12 cellular contexts compared by ENCODE assay signal in the genomic region with DNA sequence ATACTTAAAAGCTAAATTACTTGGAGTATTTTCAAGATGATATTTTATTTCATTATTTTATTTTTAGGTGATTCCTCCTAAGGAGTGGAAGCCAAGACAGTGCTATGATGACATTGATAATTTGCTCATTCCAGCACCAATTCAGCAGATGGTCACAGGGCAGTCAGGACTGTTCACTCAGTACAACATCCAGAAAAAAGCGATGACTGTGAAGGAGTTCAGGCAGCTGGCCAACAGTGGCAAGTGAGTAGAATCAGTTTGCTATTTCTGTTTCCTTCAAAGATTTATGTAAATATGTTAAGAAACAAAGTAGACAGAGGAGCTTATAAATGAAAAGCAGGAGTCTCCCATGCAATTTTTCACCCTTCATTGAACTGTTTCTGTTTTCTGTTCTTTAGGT. TPM values are rescaled to one million over a fixed set of nuclear protein-coding genes. Genes with fewer than 3 reads are reported as not detected.
A peak's percentile ranks its signal among the peaks of the same experiment; 100 is the strongest.
DNase-seq lines count a peak whose midpoint lies in the region; ATAC-seq and TF ChIP-seq lines count a peak whose summit lies in the region.
"Had no signal": no experiment of that assay in that cellular context is flagged by ENCODE, and none has a peak within 500 bp of the region (broad histone marks: within the 10 kb centered on the region; RNA-seq: fewer than 3 reads in every experiment).

No MANE protein-coding gene starts in this region.

- peaks cover 6% of the 10 kb centered on the region; the same call in 1 of the 2 replicates for H3K4me1 Mint-ChIP-seq in HFFc6 (ENCODE audit: low read depth)
- H3K4me1 Mint-ChIP-seq in MCF 10A (ENCODE audit: insufficient read depth, unreplicated experiment) = no peaks in the 10 kb centered on the region
- no peaks in the 10 kb centered on the region for H3K4me1 Mint-ChIP-seq in activated CD8-positive, alpha-beta memory T cell treated with anti-CD3 and anti-CD28 coated beads, Interleukin-2, amount 10 ng/mL, durations not matched to agents 7 days and 5 days
- H3K4me1 Mint-ChIP-seq: activated CD4-positive, alpha-beta T cell treated with anti-CD3 and anti-CD28 coated beads, Interleukin-2, amount 10 ng/mL, durations not matched to agents 7 days and 5 days; activated naive CD4-positive, alpha-beta T cell treated with anti-CD3 and anti-CD28 coated beads, Interleukin-2, amount 10 ng/mL, durations not matched to agents 7 days and 5 days had no signal

- intact Hi-C loops in MCF 10A (cut with micrococcal nuclease) = no loop called here

- H3K4me3 Mint-ChIP-seq in HFFc6 (no peak overlapping the region), MCF 10A (ENCODE audit: unreplicated experiment) (no peak overlapping the region)
- H3K4me3 Mint-ChIP-seq in activated CD8-positive, alpha-beta memory T cell treated with anti-CD3 and anti-CD28 coated beads, Interleukin-2, amount 10 ng/mL, durations not matched to agents 7 days and 5 days = no peak overlapping the region
- H3K4me3 Mint-ChIP-seq: activated CD4-positive, alpha-beta T cell treated with anti-CD3 and anti-CD28 coated beads, Interleukin-2, amount 10 ng/mL, durations not matched to agents 7 days and 5 days; activated naive CD4-positive, alpha-beta T cell treated with anti-CD3 and anti-CD28 coated beads, Interleukin-2, amount 10 ng/mL, durations not matched to agents 7 days and 5 days had no signal

- H3K36me3 Mint-ChIP-seq in HFFc6 (ENCODE audit: low read depth) = no peaks in the 10 kb centered on the region
- H3K36me3 Mint-ChIP-seq in MCF 10A (ENCODE audit: insufficient read depth, unreplicated experiment) = peaks cover 19% of the 10 kb centered on the region
- peaks cover 19% of the 10 kb centered on the region for H3K36me3 Mint-ChIP-seq in activated CD8-positive, alpha-beta memory T cell treated with anti-CD3 and anti-CD28 coated beads, Interleukin-2, amount 10 ng/mL, durations not matched to agents 7 days and 5 days

- H3K4me3 ChIP-seq in astrocyte of the cerebellum (ENCODE audit: low read depth, low read length) (no peak overlapping the region), HAP-1 (no peak overlapping the region)
- H3K4me3 ChIP-seq: SJSA1 had no signal

- TF ChIP-seq CTCF in HFFc6 (IDR thresholded peaks at IDR 0.05) = no peak
- no peak for TF ChIP-seq CTCF in astrocyte of the cerebellum (IDR thresholded peaks at IDR 0.05; ENCODE audit: low read depth, low read length, missing control alignments)
- TF ChIP-seq CTCF in MCF 10A (IDR thresholded peaks at IDR 0.05; ENCODE audit: unreplicated experiment) = no peak

- no peak for ATAC-seq in activated CD8-positive, alpha-beta memory T cell treated with anti-CD3 and anti-CD28 coated beads, Interleukin-2, amount 10 ng/mL, durations not matched to agents 7 days and 5 days

- in situ Hi-C loops in astrocyte of the cerebellum (cut with HindIII; ENCODE audit: low sequenced_read_pairs) = no loop called here
- in situ Hi-C loops in HAP-1 (cut with MboI; ENCODE audit: low sequenced_read_pairs) = no loop called here

- POLR2A ChIA-PET in MCF 10A (lab: Yijun Ruan, JAX) = no interaction called here

- no peaks in the 10 kb centered on the region for H3K27me3 ChIP-seq in HAP-1 (ENCODE audit: low read depth)
- H3K27me3 ChIP-seq: SJSA1 had no signal

- BruUV-seq in MCF 10A (replicated peaks; lab: Mats Ljungman, UMichigan) = no TSS peak

- no peaks in the 10 kb centered on the region for H3K9me3 ChIP-seq in HAP-1
- H3K9me3 ChIP-seq: SJSA1 had no signal

- CTCF ChIA-PET in MCF 10A (lab: Yijun Ruan, JAX) = interaction anchor here (0.8 to 1.3 kb wide), 2 partner anchors 22 to 40 kb away, joined by 3 to 4 read pairs; no protein-coding TSS in a partner anchor
- CTCF ChIA-PET in activated CD8-positive, alpha-beta memory T cell treated with anti-CD3 and anti-CD28 coated beads, Interleukin-2, amount 10 ng/mL, durations not matched to agents 7 days and 5 days (lab: Charles Lee) = no interaction called here

- H3K4me1 ChIP-seq in HAP-1 = no peaks in the 10 kb centered on the region
- H3K4me1 ChIP-seq: SJSA1 had no signal

- H3K36me3 ChIP-seq in HAP-1 (replicated peaks) = peaks cover 4% of the 10 kb centered on the region
- H3K36me3 ChIP-seq: SJSA1 had no signal

- no peaks in the 10 kb centered on the region for H3K9me3 Mint-ChIP-seq in HFFc6
- H3K9me3 Mint-ChIP-seq in MCF 10A (ENCODE audit: unreplicated experiment) = no peaks in the 10 kb centered on the region
- H3K9me3 Mint-ChIP-seq in activated CD8-positive, alpha-beta memory T cell treated with anti-CD3 and anti-CD28 coated beads, Interleukin-2, amount 10 ng/mL, durations not matched to agents 7 days and 5 days (ENCODE audit: low read depth) = no peaks in the 10 kb centered on the region
- H3K9me3 Mint-ChIP-seq: activated CD4-positive, alpha-beta T cell treated with anti-CD3 and anti-CD28 coated beads, Interleukin-2, amount 10 ng/mL, durations not matched to agents 7 days and 5 days; activated naive CD4-positive, alpha-beta T cell treated with anti-CD3 and anti-CD28 coated beads, Interleukin-2, amount 10 ng/mL, durations not matched to agents 7 days and 5 days had no signal

- H3K27ac Mint-ChIP-seq in HFFc6 = no peak overlapping the region
- H3K27ac Mint-ChIP-seq in MCF 10A (ENCODE audit: low read depth, unreplicated experiment) = no peak overlapping the region
- no peak overlapping the region for H3K27ac Mint-ChIP-seq in activated CD8-positive, alpha-beta memory T cell treated with anti-CD3 and anti-CD28 coated beads, Interleukin-2, amount 10 ng/mL, durations not matched to agents 7 days and 5 days
- H3K27ac Mint-ChIP-seq: activated CD4-positive, alpha-beta T cell treated with anti-CD3 and anti-CD28 coated beads, Interleukin-2, amount 10 ng/mL, durations not matched to agents 7 days and 5 days; activated naive CD4-positive, alpha-beta T cell treated with anti-CD3 and anti-CD28 coated beads, Interleukin-2, amount 10 ng/mL, durations not matched to agents 7 days and 5 days had no signal

- H3K27me3 Mint-ChIP-seq in HFFc6 (ENCODE audit: insufficient read depth) (no peaks in the 10 kb centered on the region), MCF 10A (ENCODE audit: insufficient read depth, unreplicated experiment) (no peaks in the 10 kb centered on the region)
- no peaks in the 10 kb centered on the region for H3K27me3 Mint-ChIP-seq in activated CD8-positive, alpha-beta memory T cell treated with anti-CD3 and anti-CD28 coated beads, Interleukin-2, amount 10 ng/mL, durations not matched to agents 7 days and 5 days
- H3K27me3 Mint-ChIP-seq: activated CD4-positive, alpha-beta T cell treated with anti-CD3 and anti-CD28 coated beads, Interleukin-2, amount 10 ng/mL, durations not matched to agents 7 days and 5 days; activated naive CD4-positive, alpha-beta T cell treated with anti-CD3 and anti-CD28 coated beads, Interleukin-2, amount 10 ng/mL, durations not matched to agents 7 days and 5 days had no signal

- DNase-seq in HFFc6 (peak; percentile 32), astrocyte of the cerebellum (ENCODE audit: low read depth) (peak; percentile 12), globus pallidus (ENCODE audit: low spot score) (peak; percentile 60), putamen (ENCODE audit: low spot score) (peak; percentile 39), MCF 10A (ENCODE audit: unreplicated experiment) (no peak), HAP-1 (ENCODE audit: low spot score in 2 of 2) (no peak)
- no peak for DNase-seq in activated CD8-positive, alpha-beta memory T cell treated with anti-CD3 and anti-CD28 coated beads, Interleukin-2, amount 10 ng/mL, durations not matched to agents 7 days and 5 days
- DNase-seq: activated CD4-positive, alpha-beta T cell treated with anti-CD3 and anti-CD28 coated beads, Interleukin-2, amount 10 ng/mL, durations not matched to agents 7 days and 5 days; activated naive CD4-positive, alpha-beta T cell treated with anti-CD3 and anti-CD28 coated beads, Interleukin-2, amount 10 ng/mL, durations not matched to agents 7 days and 5 days; NCI-H2227 treated with DMSO at 0.1 percent for 48 hours; trophoblast cell had no signal

RNA-seq across cellular contexts. Expression of gene KDM4C, which starts 47.8 kb away (rescaled TPM):
- 10 to 100 TPM in 5 of 6 experiments, 1 to 10 TPM in 1; 9.1 to 12.0 (median 11.1) TPM for total RNA-seq in HFFc6 (2021; fragmentation: NEBNext Ultra II Directional; extraction: Animal tissue kit (Norgen Biotek cat#: 25700))
- total RNA-seq in MCF 10A (2022) = 28.6 and 29.5 TPM in 2 replicates
- total RNA-seq in activated CD8-positive, alpha-beta memory T cell treated with anti-CD3 and anti-CD28 coated beads, Interleukin-2, amount 10 ng/mL, durations not matched to agents 7 days and 5 days = 10 to 100 TPM; 31.5 to 57.8 TPM

Comparison
In these comparisons a context has a peak if more than half of its experiments do, and no peak if none do; other contexts are left out.
1. DNase-seq: peak in HFFc6 (single experiment), astrocyte of the cerebellum (single experiment), globus pallidus (single experiment) and putamen (single experiment); none in MCF 10A (single experiment), HAP-1 (0 of 2) and activated CD8-positive, alpha-beta memory T cell treated with anti-CD3 and anti-CD28 coated beads, Interleukin-2, amount 10 ng/mL, durations not matched to agents 7 days and 5 days (single experiment).